35 cellular contexts compared by ENCODE assay signal in genomic region chr2:132443106-132443505, GRCh38. TPM values are rescaled to one million over a fixed set of nuclear protein-coding genes. Genes with fewer than 3 reads are reported as not detected.
"Had no signal": no experiment of that assay in that cellular context is flagged by ENCODE, and none has a peak within 500 bp of the region (broad histone marks: within the 10 kb centered on the region; RNA-seq: fewer than 3 reads in every experiment).

No MANE protein-coding gene starts in this region.

- H3K27ac Mint-ChIP-seq: activated B cell treated with CpG ODN at 0.5 μM for 24 hours; activated CD8-positive, alpha-beta T cell treated with anti-CD3 and anti-CD28 coated beads for 36 hours; activated naive CD8-positive, alpha-beta T cell; activated T-helper 17 cell treated with anti-CD3 and anti-CD28 coated beads, Interleukin-2, amount 50 U/mL, for 72 hours; effector memory CD8-positive, alpha-beta T cell; T-helper 17 cell; T-helper 2 cell treated with Interferon-gamma antibody and Interleukin-4, amounts not matched to agents 5 μg/mL and 100 μg/mL, for 36 hours had no signal

- H3K4me3 Mint-ChIP-seq: activated B cell treated with CpG ODN at 0.5 μM for 24 hours; activated CD8-positive, alpha-beta T cell treated with anti-CD3 and anti-CD28 coated beads for 36 hours; activated naive CD8-positive, alpha-beta T cell; activated T-cell treated with anti-CD3 and anti-CD28 coated beads, Interleukin-2, amount 50 U/mL, for 4 hours; activated T-helper 17 cell treated with anti-CD3 and anti-CD28 coated beads, Interleukin-2, amount 50 U/mL, for 72 hours; central memory CD8-positive, alpha-beta T cell; effector memory CD8-positive, alpha-beta T cell; T-helper 17 cell; T-helper 2 cell treated with Interferon-gamma antibody and Interleukin-4, amounts not matched to agents 5 μg/mL and 100 μg/mL, for 36 hours had no signal

- H3K9me3 ChIP-seq: esophagus muscularis mucosa, gastrocnemius medialis, heart left ventricle had no signal

- H3K27me3 Mint-ChIP-seq: activated B cell treated with CpG ODN at 0.5 μM for 24 hours; activated CD8-positive, alpha-beta T cell treated with anti-CD3 and anti-CD28 coated beads for 36 hours; activated naive CD8-positive, alpha-beta T cell; activated T-helper 17 cell treated with anti-CD3 and anti-CD28 coated beads, Interleukin-2, amount 50 U/mL, for 72 hours; central memory CD8-positive, alpha-beta T cell; effector memory CD8-positive, alpha-beta T cell; T-helper 17 cell had no signal

- FAIRE-seq: astrocyte, bronchial epithelial cell had no signal

- ATAC-seq: activated CD4-positive, CD25-positive, alpha-beta regulatory T cell treated with anti-CD3 and anti-CD28 coated beads, Interleukin-2, amount 50 U/mL, for 24 hours; activated CD8-positive, alpha-beta T cell treated with anti-CD3 and anti-CD28 coated beads for 36 hours; activated T-cell treated with anti-CD3 and anti-CD28 coated beads, Interleukin-2, amount 50 U/mL, for 4 hours; activated T-helper 17 cell treated with anti-CD3 and anti-CD28 coated beads, Interleukin-2, amount 50 U/mL, for 72 hours; effector memory CD8-positive, alpha-beta T cell; foreskin keratinocyte; gastrocnemius medialis; heart left ventricle; T-helper 17 cell had no signal

- DNase-seq: activated B cell treated with CpG ODN at 0.5 μM for 24 hours; activated CD4-positive, alpha-beta T cell treated with anti-CD3 and anti-CD28 coated beads for 48 hours; activated CD4-positive, alpha-beta T cell treated with anti-CD3 and anti-CD28 coated beads, Interleukin-2, amount 50 U/mL, for 1 hour; activated CD4-positive, alpha-beta T cell treated with anti-CD3 and anti-CD28 coated beads, Interleukin-2, amount 50 U/mL, for 48 hours; activated CD8-positive, alpha-beta memory T cell treated with anti-CD3 and anti-CD28 coated beads for 24 hours; activated CD8-positive, alpha-beta T cell treated with anti-CD3 and anti-CD28 coated beads for 36 hours; activated effector memory CD4-positive, alpha-beta T cell treated with Interleukin-2 at 50 U/mL for 16 hours; activated gamma-delta T cell treated with Interleukin-2 at 50 U/mL for 16 hours; activated naive CD4-positive, alpha-beta T cell treated with anti-CD3 and anti-CD28 coated beads, Interleukin-2, amount 50 U/mL, for 16 hours; activated naive CD4-positive, alpha-beta T cell treated with Interleukin-2 at 50 U/mL for 16 hours; activated T-cell treated with anti-CD3 and anti-CD28 coated beads, Interleukin-2, amount 50 U/mL, for 4 hours; amniotic stem cell; anterior cingulate cortex; brain microvascular endothelial cell; cortex of kidney; dermis blood vessel endothelial cell; effector CD4-positive, alpha-beta T cell; effector memory CD8-positive, alpha-beta T cell; erythroblast; foreskin keratinocyte; gastrocnemius medialis; glutamatergic neuron; heart left ventricle; T-helper 17 cell; T1000; WERI-Rb-1 had no signal

- H3K4me1 Mint-ChIP-seq: activated B cell treated with CpG ODN at 0.5 μM for 24 hours; activated T-helper 17 cell treated with anti-CD3 and anti-CD28 coated beads, Interleukin-2, amount 50 U/mL, for 72 hours; central memory CD8-positive, alpha-beta T cell; T-helper 17 cell had no signal

- H3K27ac ChIP-seq: brain microvascular endothelial cell, esophagus muscularis mucosa, foreskin keratinocyte, gastrocnemius medialis, heart left ventricle, WERI-Rb-1 had no signal

- H3K36me3 ChIP-seq: brain microvascular endothelial cell, esophagus muscularis mucosa, gastrocnemius medialis, heart left ventricle, WERI-Rb-1 had no signal

- H3K27me3 ChIP-seq: brain microvascular endothelial cell, foreskin keratinocyte, gastrocnemius medialis, heart left ventricle had no signal

- H3K4me1 ChIP-seq: gastrocnemius medialis had no signal

- H3K9me3 Mint-ChIP-seq: activated B cell treated with CpG ODN at 0.5 μM for 24 hours; activated CD8-positive, alpha-beta T cell treated with anti-CD3 and anti-CD28 coated beads for 36 hours; activated T-cell treated with anti-CD3 and anti-CD28 coated beads, Interleukin-2, amount 50 U/mL, for 4 hours; activated T-helper 17 cell treated with anti-CD3 and anti-CD28 coated beads, Interleukin-2, amount 50 U/mL, for 72 hours; central memory CD8-positive, alpha-beta T cell; T-helper 2 cell treated with Interferon-gamma antibody and Interleukin-4, amounts not matched to agents 5 μg/mL and 100 μg/mL, for 36 hours had no signal

- H3K36me3 Mint-ChIP-seq: activated naive CD8-positive, alpha-beta T cell had no signal

- H3K4me3 ChIP-seq: esophagus muscularis mucosa, gastrocnemius medialis, heart left ventricle had no signal

RNA-seq across cellular contexts. Expression of gene GPR39, which starts 26.5 kb away (rescaled TPM):
- total RNA-seq: activated B cell treated with CpG ODN at 0.5 μM for 24 hours; activated CD8-positive, alpha-beta T cell treated with anti-CD3 and anti-CD28 coated beads for 36 hours; activated T-cell treated with anti-CD3 and anti-CD28 coated beads, Interleukin-2, amount 50 U/mL, for 4 hours; activated T-helper 17 cell treated with anti-CD3 and anti-CD28 coated beads, Interleukin-2, amount 50 U/mL, for 72 hours; cardiac septum; heart left ventricle had no signal
